ENCODE assay signal across 17 cellular contexts in the genomic region with DNA sequence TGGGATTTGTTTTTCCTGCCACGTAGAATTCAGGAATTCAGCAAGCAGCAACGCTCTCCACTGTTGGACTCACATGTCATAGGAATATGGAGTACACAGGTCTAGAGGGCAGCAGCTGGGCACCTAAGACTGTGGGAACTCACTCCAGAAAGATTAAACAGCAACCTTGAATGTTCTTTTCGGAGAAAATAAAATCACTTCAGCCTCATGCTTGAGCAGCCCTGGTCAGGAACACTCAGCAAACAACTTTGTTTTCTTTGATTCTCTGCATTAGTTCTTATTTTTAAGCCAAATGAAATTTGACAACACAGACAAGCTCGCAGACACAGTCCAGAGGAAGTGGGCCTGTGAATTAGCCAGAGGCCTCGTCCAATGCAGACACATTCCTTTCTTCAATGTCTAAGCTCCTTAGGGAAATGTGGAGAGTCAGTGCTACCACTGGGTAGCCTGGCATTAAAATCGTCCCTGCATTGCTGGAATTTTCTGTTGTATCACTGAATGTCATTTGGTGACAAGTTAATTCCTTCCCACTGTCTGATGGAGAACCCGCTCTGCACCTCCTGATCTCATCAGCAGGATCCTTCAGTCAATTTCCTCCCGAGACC.
DNase-seq lines count a peak whose midpoint lies in the region; ATAC-seq, FAIRE-seq and TF ChIP-seq lines count a peak whose summit lies in the region.
"Had no signal": no experiment of that assay in that cellular context is flagged by ENCODE, and none has a peak within 500 bp of the region (broad histone marks: within the 10 kb centered on the region; RNA-seq: fewer than 3 reads in every experiment).

No MANE protein-coding gene starts in this region.

- H3K27me3 Mint-ChIP-seq in GM23338 (ENCODE audit: insufficient read depth, low read depth, poor library complexity) = peaks cover 4% of the 10 kb centered on the region
- peaks cover 61% of the 10 kb centered on the region for H3K27me3 Mint-ChIP-seq in astrocyte (ENCODE audit: low read depth, unreplicated experiment)
- peaks cover 4% of the 10 kb centered on the region for H3K27me3 Mint-ChIP-seq in progenitor cell of endocrine pancreas
- peaks cover 27% of the 10 kb centered on the region for H3K27me3 Mint-ChIP-seq in stimulated activated memory B cell treated with anti-CD40 and anti-IgM and Interleukin-4, amounts not matched to agents 10 μg/mL and 1 μg/mL and 100 μg/mL, for 72 hours

- 45% methylated on average over 8 of the region's 8 CpGs for WGBS in smooth muscle cell (ENCODE audit: low lambda C conversion rate)

- H3K9me3 ChIP-seq in astrocyte (ENCODE audit: insufficient read depth, low read depth, low read length) = no peaks in the 10 kb centered on the region
- no peaks in the 10 kb centered on the region for H3K9me3 ChIP-seq in smooth muscle cell (replicated peaks; ENCODE audit: low read depth)
- H3K9me3 ChIP-seq: prostate gland, SJSA1 had no signal

- H3K4me1 Mint-ChIP-seq in GM23338 (peaks cover 17% of the 10 kb centered on the region), astrocyte (ENCODE audit: low read depth, unreplicated experiment) (peaks cover 22% of the 10 kb centered on the region), progenitor cell of endocrine pancreas (ENCODE audit: low read depth) (peaks cover 2% of the 10 kb centered on the region)
- H3K4me1 Mint-ChIP-seq in stimulated activated memory B cell treated with anti-CD40 and anti-IgM and Interleukin-4, amounts not matched to agents 10 μg/mL and 1 μg/mL and 100 μg/mL, for 72 hours = peaks cover 10% of the 10 kb centered on the region

- no peaks in the 10 kb centered on the region for H3F3A ChIP-seq in GM23338 (replicated peaks; ENCODE audit: low read depth)
- peaks cover 12% of the 10 kb centered on the region for H3F3A ChIP-seq in smooth muscle cell (ENCODE audit: low read depth)

- TF ChIP-seq CTCF in GM23338 (conservative IDR thresholded peaks at IDR 0.05; ENCODE audit: low read depth in 2 of 2) = no peak
- no peak for TF ChIP-seq CTCF in astrocyte (IDR thresholded peaks at IDR 0.05; ENCODE audit: insufficient read depth, low read depth, low read length)
- TF ChIP-seq CTCF in smooth muscle cell (IDR thresholded peaks at IDR 0.05; ENCODE audit: borderline replicate concordance, insufficient read depth, poor library complexity, severe bottlenecking) = no peak
- no peak for TF ChIP-seq CTCF in progenitor cell of endocrine pancreas (IDR thresholded peaks at IDR 0.05; ENCODE audit: unreplicated experiment)

- H3K27me3 ChIP-seq in GM23338 (ENCODE audit: insufficient read depth) = no peaks in the 10 kb centered on the region
- H3K27me3 ChIP-seq in astrocyte (ENCODE audit: insufficient read depth, low read length) = peaks cover 25% of the 10 kb centered on the region
- no peaks in the 10 kb centered on the region for H3K27me3 ChIP-seq in smooth muscle cell (ENCODE audit: low read depth)
- H3K27me3 ChIP-seq: hepatocyte, SJSA1 had no signal

- H3K9me3 Mint-ChIP-seq in GM23338 (no peaks in the 10 kb centered on the region), astrocyte (ENCODE audit: unreplicated experiment) (no peaks in the 10 kb centered on the region), progenitor cell of endocrine pancreas (ENCODE audit: low read depth) (no peaks in the 10 kb centered on the region)
- H3K9me3 Mint-ChIP-seq in stimulated activated memory B cell treated with anti-CD40 and anti-IgM and Interleukin-4, amounts not matched to agents 10 μg/mL and 1 μg/mL and 100 μg/mL, for 72 hours = no peaks in the 10 kb centered on the region

- no peaks in the 10 kb centered on the region; the same call in 1 of the 2 replicates for H4K20me1 ChIP-seq in GM23338 (replicated peaks; ENCODE audit: insufficient read depth)
- H4K20me1 ChIP-seq in astrocyte (ENCODE audit: insufficient read depth, low read length) = no peaks in the 10 kb centered on the region
- H4K20me1 ChIP-seq in smooth muscle cell (ENCODE audit: low read depth) = no peaks in the 10 kb centered on the region

- H3K4me2 ChIP-seq in GM23338 (no peak overlapping the region), astrocyte (ENCODE audit: low read length) (peak overlapping the region; percentile 62), smooth muscle cell (peak overlapping the region; percentile 53)
- H3K4me2 ChIP-seq: hepatocyte had no signal

- no peaks in the 10 kb centered on the region for H3K9me2 ChIP-seq in GM23338 (ENCODE audit: insufficient read depth)

- no peaks in the 10 kb centered on the region for H3K4me1 ChIP-seq in GM23338 (ENCODE audit: insufficient read depth)
- peaks cover 18% of the 10 kb centered on the region for H3K4me1 ChIP-seq in astrocyte (ENCODE audit: insufficient read depth, low read length)
- peaks cover 17% of the 10 kb centered on the region for H3K4me1 ChIP-seq in smooth muscle cell (ENCODE audit: low read depth)

- H2AFZ ChIP-seq in GM23338 (no peak overlapping the region), astrocyte (ENCODE audit: low read depth, low read length) (no peak overlapping the region), smooth muscle cell (ENCODE audit: low read depth) (no peak overlapping the region)
- H2AFZ ChIP-seq: hepatocyte had no signal

- H3K4me3 ChIP-seq in GM23338 = no peak overlapping the region
- no peak overlapping the region for H3K4me3 ChIP-seq in astrocyte (ENCODE audit: insufficient read depth, low read depth, low read length)
- no peak overlapping the region for H3K4me3 ChIP-seq in smooth muscle cell
- H3K4me3 ChIP-seq: hepatocyte, prostate gland, SJSA1 had no signal

- H3K27ac Mint-ChIP-seq in GM23338 = 0 out of 2 replicates have a peak overlapping the region, but pooled peaks have one; percentile 8
- peak overlapping the region; percentile 44 for H3K27ac Mint-ChIP-seq in astrocyte (ENCODE audit: unreplicated experiment)
- H3K27ac Mint-ChIP-seq in progenitor cell of endocrine pancreas = no peak overlapping the region
- no peak overlapping the region for H3K27ac Mint-ChIP-seq in stimulated activated memory B cell treated with anti-CD40 and anti-IgM and Interleukin-4, amounts not matched to agents 10 μg/mL and 1 μg/mL and 100 μg/mL, for 72 hours

- FAIRE-seq in astrocyte (lab: Jason Lieb, UNC) = no peak

- H3K4me3 Mint-ChIP-seq in GM23338 = no peak overlapping the region
- no peak overlapping the region for H3K4me3 Mint-ChIP-seq in astrocyte (ENCODE audit: unreplicated experiment)
- H3K4me3 Mint-ChIP-seq in progenitor cell of endocrine pancreas (ENCODE audit: low read depth) = no peak overlapping the region
- no peak overlapping the region for H3K4me3 Mint-ChIP-seq in stimulated activated memory B cell treated with anti-CD40 and anti-IgM and Interleukin-4, amounts not matched to agents 10 μg/mL and 1 μg/mL and 100 μg/mL, for 72 hours

- H3K79me2 ChIP-seq in GM23338 (replicated peaks; ENCODE audit: insufficient read depth) (no peaks in the 10 kb centered on the region), astrocyte (ENCODE audit: insufficient read depth, low read length) (no peaks in the 10 kb centered on the region), smooth muscle cell (ENCODE audit: low read depth) (no peaks in the 10 kb centered on the region)
- H3K79me2 ChIP-seq: hepatocyte had no signal

- H3K36me3 ChIP-seq in GM23338 (ENCODE audit: insufficient read depth) (no peaks in the 10 kb centered on the region), astrocyte (ENCODE audit: insufficient read depth, low read length) (no peaks in the 10 kb centered on the region), smooth muscle cell (ENCODE audit: low read depth) (no peaks in the 10 kb centered on the region)
- H3K36me3 ChIP-seq: prostate gland, SJSA1 had no signal

- H3K36me3 Mint-ChIP-seq in GM23338 (ENCODE audit: low read depth) (no peaks in the 10 kb centered on the region), astrocyte (ENCODE audit: low read depth, unreplicated experiment) (peaks cover 2% of the 10 kb centered on the region), progenitor cell of endocrine pancreas (ENCODE audit: insufficient read depth) (no peaks in the 10 kb centered on the region)
- H3K36me3 Mint-ChIP-seq in stimulated activated memory B cell treated with anti-CD40 and anti-IgM and Interleukin-4, amounts not matched to agents 10 μg/mL and 1 μg/mL and 100 μg/mL, for 72 hours = no peaks in the 10 kb centered on the region

- H3K9ac ChIP-seq in astrocyte (ENCODE audit: low read length) (no peak overlapping the region), smooth muscle cell (ENCODE audit: low read depth) (peak overlapping the region; percentile 56)

- no peak for DNase-seq in GM23338 (ENCODE audit: low spot score)
- DNase-seq in astrocyte (ENCODE audit: low read depth) = peak; percentile 15
- DNase-seq in islet precursor cell = peak; percentile 64
- DNase-seq in smooth muscle cell (lab: John Stamatoyannopoulos, UW; ENCODE audit: unreplicated experiment) = no peak
- no peak for DNase-seq in glomerular visceral epithelial cell (ENCODE audit: extremely low spot score)
- DNase-seq in progenitor cell of endocrine pancreas (ENCODE audit: low spot score, unreplicated experiment) = no peak
- DNase-seq: activated T-cell treated with anti-CD3 and anti-CD28 coated beads, Interleukin-2, amount 50 U/mL, for 48 hours; cortex of kidney; DMS79; NCI-H2029; NCI-H510A had no signal

- H3K27ac ChIP-seq in GM23338 (ENCODE audit: low read depth) (no peak overlapping the region), astrocyte (ENCODE audit: low read depth, low read length) (no peak overlapping the region), smooth muscle cell (ENCODE audit: low read depth) (peak overlapping the region; percentile 83)
- H3K27ac ChIP-seq: C4-2B, hepatocyte, prostate gland had no signal

- ATAC-seq in GM23338 (no peak), GM19467 (IDR thresholded peaks at IDR 0.05; ENCODE audit: unreplicated experiment) (no peak)
- ATAC-seq in stimulated activated memory B cell treated with anti-CD40 and anti-IgM and Interleukin-4, amounts not matched to agents 10 μg/mL and 1 μg/mL and 100 μg/mL, for 72 hours = no peak

TF ChIP-seq in GM23338, 12 proteins besides CTCF, POLR2A, EP300 and RAD21 (continues in another document):
- no peak for TF ChIP-seq JUNB (IDR thresholded peaks at IDR 0.05; ENCODE audit: unreplicated experiment)

Comparison
In these comparisons a context has a peak if more than half of its experiments do, and no peak if none do; other contexts are left out.
1. DNase-seq: peak in astrocyte (single experiment) and islet precursor cell (single experiment); none in GM23338 (single experiment), smooth muscle cell (single experiment), glomerular visceral epithelial cell (single experiment) and progenitor cell of endocrine pancreas (single experiment).
2. H3K27ac Mint-ChIP-seq: peak in GM23338 (single experiment) and astrocyte (single experiment); none in progenitor cell of endocrine pancreas (single experiment) and stimulated activated memory B cell treated with anti-CD40 and anti-IgM and Interleukin-4, amounts not matched to agents 10 μg/mL and 1 μg/mL and 100 μg/mL, for 72 hours (single experiment).